Comparison of ENCODE assay signal across 31 cellular contexts in the genomic region with DNA sequence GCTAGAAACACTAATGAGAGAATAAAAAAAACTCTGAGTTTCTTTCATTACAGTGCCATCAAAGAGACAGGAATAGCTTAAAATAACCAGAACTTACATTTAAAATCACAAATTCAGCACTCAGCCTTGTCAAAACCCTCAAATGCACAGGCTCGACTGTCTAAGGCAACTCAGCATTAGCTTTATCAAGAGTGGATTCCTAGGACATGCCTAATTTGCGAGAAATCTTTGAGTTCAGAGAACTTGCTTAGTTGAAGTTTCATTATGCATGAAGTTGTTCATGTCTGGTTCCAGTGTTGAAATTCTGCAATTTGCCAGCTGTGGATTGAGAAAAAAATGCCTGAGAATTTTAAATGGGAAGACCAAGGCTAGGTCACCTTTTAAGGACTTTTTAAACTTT.
"Had no signal": no experiment of that assay in that cellular context is flagged by ENCODE, and none has a peak within 500 bp of the region (broad histone marks: within the 10 kb centered on the region; RNA-seq: fewer than 3 reads in every experiment).

No MANE protein-coding gene starts in this region.

- ATAC-seq: activated CD8-positive, alpha-beta T cell treated with anti-CD3 and anti-CD28 coated beads for 36 hours; activated naive CD4-positive, alpha-beta T cell treated with anti-CD3 and anti-CD28 coated beads, Interleukin-2, amount 50 U/mL, for 72 hours; activated T-cell treated with anti-CD3 and anti-CD28 coated beads, Interleukin-2, amount 50 U/mL, for 4 hours; activated T-cell treated with anti-CD3 and anti-CD28 coated beads, Interleukin-2, amount 50 U/mL, for 72 hours; activated T-helper 17 cell treated with anti-CD3 and anti-CD28 coated beads, Interleukin-2, amount 50 U/mL, for 72 hours; body of pancreas had no signal

- H3K27ac ChIP-seq: adrenal gland, body of pancreas, brain microvascular endothelial cell, breast epithelium, VCaP had no signal

- H3K36me3 ChIP-seq: adrenal gland, brain microvascular endothelial cell, breast epithelium had no signal

- H3K4me3 ChIP-seq: adrenal gland, body of pancreas, breast epithelium had no signal

- H3K27me3 ChIP-seq: adrenal gland, body of pancreas, brain microvascular endothelial cell, breast epithelium had no signal

- H3K9me3 ChIP-seq: adrenal gland, body of pancreas, breast epithelium had no signal

- H3K4me1 ChIP-seq: adrenal gland, body of pancreas, breast epithelium had no signal

- DNase-seq: activated B cell treated with CpG ODN at 0.5 μM for 24 hours; activated CD4-positive, alpha-beta memory T cell treated with anti-CD3 and anti-CD28 coated beads for 36 hours; activated CD4-positive, alpha-beta T cell treated with anti-CD3 and anti-CD28 coated beads for 4 hours; activated CD4-positive, alpha-beta T cell treated with anti-CD3 and anti-CD28 coated beads, Interleukin-2, amount 10 ng/mL, durations not matched to agents 24 days and 14 days; activated CD4-positive, alpha-beta T cell treated with anti-CD3 and anti-CD28 coated beads, Interleukin-2, amount 50 U/mL, for 1 hour; activated CD4-positive, alpha-beta T cell treated with anti-CD3 and anti-CD28 coated beads, Interleukin-2, amount 50 U/mL, for 4 hours; activated CD4-positive, CD25-positive, alpha-beta regulatory T cell treated with anti-CD3 and anti-CD28 coated beads, Interleukin-2, amount 50 U/mL, for 72 hours; activated CD8-positive, alpha-beta memory T cell treated with anti-CD3 and anti-CD28 coated beads, Interleukin-2, amount 50 U/mL, for 4 hours; activated CD8-positive, alpha-beta T cell treated with anti-CD3 and anti-CD28 coated beads for 36 hours; activated effector memory CD4-positive, alpha-beta T cell treated with anti-CD3 and anti-CD28 coated beads, Interleukin-2, amount 50 U/mL, for 16 hours; activated gamma-delta T cell treated with Interleukin-2 at 50 U/mL for 16 hours; activated naive CD4-positive, alpha-beta T cell; activated naive CD4-positive, alpha-beta T cell treated with anti-CD3 and anti-CD28 coated beads for 36 hours; activated naive CD4-positive, alpha-beta T cell treated with anti-CD3 and anti-CD28 coated beads, Interleukin-2, amount 50 U/mL, for 16 hours; activated naive CD8-positive, alpha-beta T cell treated with anti-CD3 and anti-CD28 coated beads for 36 hours; activated T-cell treated with anti-CD3 and anti-CD28 coated beads for 4 hours; activated T-cell treated with anti-CD3 and anti-CD28 coated beads, Interleukin-2, amount 50 U/mL, for 1 hour; activated T-cell treated with anti-CD3 and anti-CD28 coated beads, Interleukin-2, amount 50 U/mL, for 4 hours; activated T-cell treated with anti-CD3 and anti-CD28 coated beads, Interleukin-2, amount 50 U/mL, for 72 hours; adrenal gland; amniotic stem cell; aorta; body of pancreas; brain microvascular endothelial cell; T-helper 1 cell; T-helper 2 cell; T-helper 9 cell had no signal
